ENCODE assay signal across 8 cellular contexts in genomic region chr2:230170532-230170931, GRCh38. TPM values are rescaled to one million over a fixed set of nuclear protein-coding genes. Genes with fewer than 3 reads are reported as not detected.
DNase-seq lines count a peak whose midpoint lies in the region; ATAC-seq and TF ChIP-seq lines count a peak whose summit lies in the region.

No MANE protein-coding gene starts in this region.

- H3K27me3 Mint-ChIP-seq in activated naive CD4-positive, alpha-beta T cell treated with anti-CD3 and anti-CD28 coated beads for 36 hours (ENCODE audit: low read depth) = no peaks in the 10 kb centered on the region

- TF ChIP-seq EP300 in transverse colon (IDR thresholded peaks at IDR 0.05; ENCODE audit: low read depth) = no peak

- H3K27me3 ChIP-seq in right cardiac atrium (ENCODE audit: control insufficient read depth, insufficient read depth) (no peaks in the 10 kb centered on the region), transverse colon (no peaks in the 10 kb centered on the region)

- H3K4me1 Mint-ChIP-seq in activated naive CD4-positive, alpha-beta T cell treated with anti-CD3 and anti-CD28 coated beads for 36 hours (ENCODE audit: low read depth) = peaks cover 16% of the 10 kb centered on the region

- no peak overlapping the region for H3K27ac ChIP-seq in right cardiac atrium (ENCODE audit: low read length)
- H3K27ac ChIP-seq in transverse colon = peak overlapping the region; percentile 66 to 82 (median 72)

- no peak overlapping the region for H3K4me3 Mint-ChIP-seq in activated naive CD4-positive, alpha-beta T cell treated with anti-CD3 and anti-CD28 coated beads for 36 hours

- H3K9me3 ChIP-seq in right cardiac atrium (ENCODE audit: control insufficient read depth, low read length) (no peaks in the 10 kb centered on the region), transverse colon (no peaks in the 10 kb centered on the region)

- no peak for TF ChIP-seq POLR2A in transverse colon (IDR thresholded peaks at IDR 0.05)

- peak overlapping the region; percentile 27 for H3K27ac Mint-ChIP-seq in activated naive CD4-positive, alpha-beta T cell treated with anti-CD3 and anti-CD28 coated beads for 36 hours

- H3K36me3 ChIP-seq in transverse colon = no peaks in the 10 kb centered on the region

- in situ Hi-C loops in transverse colon (cut with MboI; ENCODE audit: low pct_ligation_motif_present in 1 of 4, low pct_unique_long_range_greater_than_20kb in 1 of 4, low sequenced_read_pairs in 3 of 4) = no loop called here

- intact Hi-C loops in activated naive CD4-positive, alpha-beta T cell treated with anti-CD3 and anti-CD28 coated beads for 36 hours (cut with micrococcal nuclease) = no loop called here
- intact Hi-C loops in right cardiac atrium (cut with DNase I) (no loop called here), transverse colon (cut with DNase I; ENCODE audit: low total_unique reads) (no loop called here)

- DNase-seq in activated naive CD4-positive, alpha-beta T cell treated with anti-CD3 and anti-CD28 coated beads for 36 hours = peak; percentile 49
- DNase-seq in activated naive CD4-positive, alpha-beta T cell treated with anti-CD3 and anti-CD28 coated beads, Interleukin-2, amount 50 U/mL, for 16 hours = no peak
- DNase-seq in SKM-1 (lab: John Stamatoyannopoulos, UW; ENCODE audit: unreplicated experiment) (peak; percentile 12), right cardiac atrium (no peak), transverse colon (peak; percentile 67), NCI-H446 (lab: John Stamatoyannopoulos, UW) (no peak)

- ATAC-seq in right cardiac atrium (peak; percentile 75 to 89), GM19467 (IDR thresholded peaks at IDR 0.05; ENCODE audit: unreplicated experiment) (no peak), HG02884 (IDR thresholded peaks at IDR 0.05; ENCODE audit: unreplicated experiment) (no peak)

- TF ChIP-seq CTCF in transverse colon (IDR thresholded peaks at IDR 0.05) = no peak

- H3K4me1 ChIP-seq in right cardiac atrium (ENCODE audit: control insufficient read depth, insufficient read depth, low read length) = no peaks in the 10 kb centered on the region
- H3K4me1 ChIP-seq in transverse colon = peaks cover 0 to 14% (median 6%) of the 10 kb centered on the region in 4 donors

- peaks cover 44% of the 10 kb centered on the region for H3K36me3 Mint-ChIP-seq in activated naive CD4-positive, alpha-beta T cell treated with anti-CD3 and anti-CD28 coated beads for 36 hours (ENCODE audit: low read depth)

- H3K4me3 ChIP-seq in right cardiac atrium (ENCODE audit: low read length) (no peak overlapping the region), transverse colon (peak overlapping the region in 1 of 4 donors; percentile 7)

- H3K9me3 Mint-ChIP-seq in activated naive CD4-positive, alpha-beta T cell treated with anti-CD3 and anti-CD28 coated beads for 36 hours = no peaks in the 10 kb centered on the region

- 53% methylated on average over 9 of the region's 9 CpGs for WGBS in right cardiac atrium
- 41% methylated on average over 9 of the region's 9 CpGs; no CpG with 5 or more reads in 1 of the 2 donors for WGBS in transverse colon (ENCODE audit: low coverage in 1 of 2), 2 donors

- CTCF ChIA-PET in activated naive CD4-positive, alpha-beta T cell treated with anti-CD3 and anti-CD28 coated beads for 36 hours (lab: Charles Lee) = interaction anchor here (1.3 to 2.9 kb wide), 2 partner anchors 11 to 104 kb away, joined by 8 to 13 read pairs; no protein-coding TSS in a partner anchor

RNA-seq across cellular contexts. Expression of gene SP110, which starts 49.3 kb away (rescaled TPM):
- 10 to 100 TPM; 85.3 to 88.8 TPM for total RNA-seq in activated naive CD4-positive, alpha-beta T cell treated with anti-CD3 and anti-CD28 coated beads for 36 hours
- total RNA-seq in right cardiac atrium = 10 to 100 TPM in 3 of 4 donors, 1 to 10 TPM in 1; 9.8 to 12.9 (median 11.8) TPM
- 9.9 TPM for polyA plus RNA-seq in right cardiac atrium
- 10 to 100 TPM; 15.0 to 38.4 (median 29.5) TPM for total RNA-seq in transverse colon

RNA-seq across cellular contexts. Expression of gene SP140, which starts 55.0 kb away (rescaled TPM):
- total RNA-seq in activated naive CD4-positive, alpha-beta T cell treated with anti-CD3 and anti-CD28 coated beads for 36 hours = 10 to 100 TPM; 95.1 to 98.8 TPM
- 1 to 10 TPM in 1 of 4 donors, under 1 TPM in 3; 0.44 to 1.4 (median 0.75) TPM for total RNA-seq in right cardiac atrium
- polyA plus RNA-seq in right cardiac atrium = 0.36 TPM
- 10 to 100 TPM in 1 of 4 donors, 1 to 10 TPM in 3; 2.6 to 12.7 (median 7.3) TPM for total RNA-seq in transverse colon

Comparison
In these comparisons a context has a peak if more than half of its experiments do, and no peak if none do; other contexts are left out.
1. DNase-seq: peak in activated naive CD4-positive, alpha-beta T cell treated with anti-CD3 and anti-CD28 coated beads for 36 hours (single experiment), SKM-1 (single experiment) and transverse colon (single experiment); none in activated naive CD4-positive, alpha-beta T cell treated with anti-CD3 and anti-CD28 coated beads, Interleukin-2, amount 50 U/mL, for 16 hours (single experiment), right cardiac atrium (0 of 3) and NCI-H446 (0 of 2).
2. ATAC-seq: peak in right cardiac atrium (2 of 2); none in GM19467 (single experiment) and HG02884 (single experiment).
3. RNA of gene SP140, which starts 55.0 kb away (total RNA-seq): 95.1 to 98.8 TPM in activated naive CD4-positive, alpha-beta T cell treated with anti-CD3 and anti-CD28 coated beads for 36 hours; 2.6 to 12.7 TPM in transverse colon and 0.44 to 1.4 TPM in right cardiac atrium; every median in the first group is over 4 times any median in the second.